Comparison of ENCODE assay signal across 24 cellular contexts in genomic region chr13:97348569-97349100, GRCh38.
"Had no signal": no experiment of that assay in that cellular context is flagged by ENCODE, and none has a peak within 500 bp of the region (broad histone marks: within the 10 kb centered on the region; RNA-seq: fewer than 3 reads in every experiment).

No MANE protein-coding gene starts in this region.

- H3K4me3 Mint-ChIP-seq: activated B cell treated with CpG ODN at 0.5 μM for 24 hours; activated CD4-positive, alpha-beta T cell treated with anti-CD3 and anti-CD28 coated beads, Interleukin-2, amount 10 ng/mL, durations not matched to agents 24 days and 14 days; activated CD8-positive, alpha-beta memory T cell treated with anti-CD3 and anti-CD28 coated beads, Interleukin-2, amount 10 ng/mL, durations not matched to agents 7 days and 5 days; activated naive CD4-positive, alpha-beta T cell treated with anti-CD3 and anti-CD28 coated beads for 36 hours; activated naive CD8-positive, alpha-beta T cell; activated T-cell treated with anti-CD3 and anti-CD28 coated beads, Interleukin-2, amount 50 U/mL, for 4 hours; activated T-helper 17 cell treated with anti-CD3 and anti-CD28 coated beads, Interleukin-2, amount 50 U/mL, for 72 hours; brain; central memory CD8-positive, alpha-beta T cell; T-helper 17 cell had no signal

- H3K27me3 Mint-ChIP-seq: activated B cell treated with CpG ODN at 0.5 μM for 24 hours; activated CD4-positive, alpha-beta T cell treated with anti-CD3 and anti-CD28 coated beads, Interleukin-2, amount 10 ng/mL, durations not matched to agents 24 days and 14 days; activated CD8-positive, alpha-beta memory T cell treated with anti-CD3 and anti-CD28 coated beads, Interleukin-2, amount 10 ng/mL, durations not matched to agents 7 days and 5 days; activated naive CD8-positive, alpha-beta T cell; activated T-helper 17 cell treated with anti-CD3 and anti-CD28 coated beads, Interleukin-2, amount 50 U/mL, for 72 hours; brain; central memory CD8-positive, alpha-beta T cell; T-helper 17 cell had no signal

- H3K9me3 Mint-ChIP-seq: activated B cell treated with CpG ODN at 0.5 μM for 24 hours; activated CD4-positive, alpha-beta T cell treated with anti-CD3 and anti-CD28 coated beads, Interleukin-2, amount 10 ng/mL, durations not matched to agents 24 days and 14 days; activated naive CD4-positive, alpha-beta T cell treated with anti-CD3 and anti-CD28 coated beads for 36 hours; activated T-cell treated with anti-CD3 and anti-CD28 coated beads, Interleukin-2, amount 50 U/mL, for 4 hours; activated T-helper 17 cell treated with anti-CD3 and anti-CD28 coated beads, Interleukin-2, amount 50 U/mL, for 72 hours; central memory CD8-positive, alpha-beta T cell had no signal

- DNase-seq: activated B cell treated with CpG ODN at 0.5 μM for 24 hours; activated CD4-positive, alpha-beta T cell treated with anti-CD3 and anti-CD28 coated beads for 1 hour; activated CD4-positive, alpha-beta T cell treated with anti-CD3 and anti-CD28 coated beads, Interleukin-2, amount 10 ng/mL, durations not matched to agents 24 days and 14 days; activated CD4-positive, alpha-beta T cell treated with anti-CD3 and anti-CD28 coated beads, Interleukin-2, amount 50 U/mL, for 48 hours; activated CD8-positive, alpha-beta memory T cell treated with anti-CD3 and anti-CD28 coated beads, Interleukin-2, amount 10 ng/mL, durations not matched to agents 7 days and 5 days; activated gamma-delta T cell; activated naive CD4-positive, alpha-beta T cell treated with anti-CD3 and anti-CD28 coated beads for 36 hours; activated T-cell treated with anti-CD3 and anti-CD28 coated beads, Interleukin-2, amount 50 U/mL, for 4 hours; amygdala; Karpas-422; MM.1S; NCI-H1105; NCI-H1694; NCI-H2029; NCI-H446; NCI-H524; PC-3; SHP77 treated with DMSO at 0.1 percent for 48 hours; T-helper 17 cell; T-helper 9 cell had no signal

- ATAC-seq: activated CD8-positive, alpha-beta memory T cell treated with anti-CD3 and anti-CD28 coated beads, Interleukin-2, amount 10 ng/mL, durations not matched to agents 7 days and 5 days; activated T-cell treated with anti-CD3 and anti-CD28 coated beads, Interleukin-2, amount 50 U/mL, for 4 hours; activated T-helper 17 cell treated with anti-CD3 and anti-CD28 coated beads, Interleukin-2, amount 50 U/mL, for 72 hours; PC-3; T-helper 17 cell had no signal

- H3K4me1 Mint-ChIP-seq: activated B cell treated with CpG ODN at 0.5 μM for 24 hours; activated CD4-positive, alpha-beta T cell treated with anti-CD3 and anti-CD28 coated beads, Interleukin-2, amount 10 ng/mL, durations not matched to agents 24 days and 14 days; activated CD8-positive, alpha-beta memory T cell treated with anti-CD3 and anti-CD28 coated beads, Interleukin-2, amount 10 ng/mL, durations not matched to agents 7 days and 5 days; central memory CD8-positive, alpha-beta T cell had no signal

- H3K27ac Mint-ChIP-seq: activated B cell treated with CpG ODN at 0.5 μM for 24 hours; activated CD4-positive, alpha-beta T cell treated with anti-CD3 and anti-CD28 coated beads, Interleukin-2, amount 10 ng/mL, durations not matched to agents 24 days and 14 days; activated CD8-positive, alpha-beta memory T cell treated with anti-CD3 and anti-CD28 coated beads, Interleukin-2, amount 10 ng/mL, durations not matched to agents 7 days and 5 days; activated naive CD4-positive, alpha-beta T cell treated with anti-CD3 and anti-CD28 coated beads for 36 hours; activated naive CD8-positive, alpha-beta T cell; activated T-helper 17 cell treated with anti-CD3 and anti-CD28 coated beads, Interleukin-2, amount 50 U/mL, for 72 hours; brain; T-helper 17 cell had no signal
